ENCODE assay signal across 14 cellular contexts in genomic region chr6:170385506-170385905, GRCh38.
DNase-seq lines count a peak whose midpoint lies in the region; ATAC-seq and TF ChIP-seq lines count a peak whose summit lies in the region.
"Had no signal": no experiment of that assay in that cellular context is flagged by ENCODE, and none has a peak within 500 bp of the region (broad histone marks: within the 10 kb centered on the region; RNA-seq: fewer than 3 reads in every experiment).

No MANE protein-coding gene starts in this region.

- H3K9me3 ChIP-seq in heart left ventricle (no peaks in the 10 kb centered on the region), right atrium auricular region (no peaks in the 10 kb centered on the region), T-helper 17 cell (ENCODE audit: control insufficient read depth, low read length, poor library complexity, severe bottlenecking) (no peaks in the 10 kb centered on the region), endodermal cell (ENCODE audit: control insufficient read depth, low read length) (no peaks in the 10 kb centered on the region)
- H3K9me3 ChIP-seq: BE2C, Caco-2, HAP-1 had no signal

- peaks cover 0 to 42% (median 32%) of the 10 kb centered on the region in 9 donors for H3K36me3 ChIP-seq in heart left ventricle
- peaks cover 8% of the 10 kb centered on the region for H3K36me3 ChIP-seq in right atrium auricular region
- peaks cover 13% of the 10 kb centered on the region for H3K36me3 ChIP-seq in endodermal cell (ENCODE audit: control insufficient read depth, insufficient read depth, low read length)

- H3K4me3 ChIP-seq in heart left ventricle = no peak overlapping the region
- H3K4me3 ChIP-seq in right atrium auricular region = no peak overlapping the region
- no peak overlapping the region for H3K4me3 ChIP-seq in endodermal cell (ENCODE audit: low read length)
- H3K4me3 ChIP-seq: GM23248, HAP-1 had no signal

- no peak overlapping the region for H3K4me3 Mint-ChIP-seq in T-helper 17 cell
- H3K4me3 Mint-ChIP-seq in endodermal cell = no peak overlapping the region
- no peak overlapping the region for H3K4me3 Mint-ChIP-seq in stimulated activated effector memory CD8-positive, alpha-beta T cell treated with anti-CD3 and anti-CD28 coated beads, Interleukin-12 subunit alpha, Interleukin-12 subunit beta, amount 100 ng/mL, for 72 hours
- H3K4me3 Mint-ChIP-seq: CD4-positive, CD25-positive, alpha-beta regulatory T cell had no signal

- peak overlapping the region; percentile 21 for H3K27ac Mint-ChIP-seq in T-helper 17 cell
- H3K27ac Mint-ChIP-seq in endodermal cell = no peak overlapping the region
- peak overlapping the region; percentile 50 for H3K27ac Mint-ChIP-seq in stimulated activated effector memory CD8-positive, alpha-beta T cell treated with anti-CD3 and anti-CD28 coated beads, Interleukin-12 subunit alpha, Interleukin-12 subunit beta, amount 100 ng/mL, for 72 hours

- H3K27me3 ChIP-seq in heart left ventricle (no peaks in the 10 kb centered on the region), right atrium auricular region (no peaks in the 10 kb centered on the region), endodermal cell (ENCODE audit: control insufficient read depth, insufficient read depth, low read length, poor library complexity, severe bottlenecking) (no peaks in the 10 kb centered on the region)
- H3K27me3 ChIP-seq: BE2C had no signal

- TF ChIP-seq POLR2A in heart left ventricle (IDR thresholded peaks at IDR 0.05) = no peak

- H3K4me1 ChIP-seq in heart left ventricle (peaks cover 0 to 10% (median 6%) of the 10 kb centered on the region in 12 donors), right atrium auricular region (peaks cover 0 to 9% of the 10 kb centered on the region in 2 donors), endodermal cell (ENCODE audit: control insufficient read depth, insufficient read depth, low read length) (peaks cover 5% of the 10 kb centered on the region)
- H3K4me1 ChIP-seq: Caco-2, HAP-1 had no signal

- H3K27me3 Mint-ChIP-seq in T-helper 17 cell (no peaks in the 10 kb centered on the region), endodermal cell (ENCODE audit: insufficient read depth) (no peaks in the 10 kb centered on the region)
- H3K27me3 Mint-ChIP-seq: CD4-positive, CD25-positive, alpha-beta regulatory T cell had no signal

- H3K4me1 Mint-ChIP-seq in T-helper 17 cell (no peaks in the 10 kb centered on the region), endodermal cell (peaks cover 12% of the 10 kb centered on the region)
- no peaks in the 10 kb centered on the region for H3K4me1 Mint-ChIP-seq in stimulated activated effector memory CD8-positive, alpha-beta T cell treated with anti-CD3 and anti-CD28 coated beads, Interleukin-12 subunit alpha, Interleukin-12 subunit beta, amount 100 ng/mL, for 72 hours

- H3K9ac ChIP-seq in endodermal cell (ENCODE audit: extremely low read depth, low read length, poor library complexity, severe bottlenecking) = no peak overlapping the region
- H3K9ac ChIP-seq: GM23248 had no signal

- H3K36me3 Mint-ChIP-seq in T-helper 17 cell (ENCODE audit: low read depth) (no peaks in the 10 kb centered on the region), endodermal cell (ENCODE audit: low read depth) (peaks cover 23% of the 10 kb centered on the region)
- peaks cover 21% of the 10 kb centered on the region for H3K36me3 Mint-ChIP-seq in stimulated activated effector memory CD8-positive, alpha-beta T cell treated with anti-CD3 and anti-CD28 coated beads, Interleukin-12 subunit alpha, Interleukin-12 subunit beta, amount 100 ng/mL, for 72 hours

- no peaks in the 10 kb centered on the region for H3K9me3 Mint-ChIP-seq in endodermal cell
- H3K9me3 Mint-ChIP-seq in stimulated activated effector memory CD8-positive, alpha-beta T cell treated with anti-CD3 and anti-CD28 coated beads, Interleukin-12 subunit alpha, Interleukin-12 subunit beta, amount 100 ng/mL, for 72 hours = no peaks in the 10 kb centered on the region
- H3K9me3 Mint-ChIP-seq: CD4-positive, CD25-positive, alpha-beta regulatory T cell had no signal

- DNase-seq in heart left ventricle = no peak
- DNase-seq in right atrium auricular region (ENCODE audit: low spot score) = no peak
- no peak for DNase-seq in T-helper 17 cell
- DNase-seq in endodermal cell = no peak
- no peak for DNase-seq in stimulated activated effector memory CD8-positive, alpha-beta T cell treated with anti-CD3 and anti-CD28 coated beads, Interleukin-12 subunit alpha, Interleukin-12 subunit beta, amount 100 ng/mL, for 72 hours (ENCODE audit: low spot score in 2 of 2)
- no peak for DNase-seq in NCI-H82 (lab: John Stamatoyannopoulos, UW)
- no peak for DNase-seq in NCI-H748 treated with DMSO at 0.1 percent for 48 hours (lab: John Stamatoyannopoulos, UW)
- DNase-seq: ACHN; BE2C; C1 segment of cervical spinal cord; Caco-2; CD4-positive, CD25-positive, alpha-beta regulatory T cell; GM23248 had no signal

- H3K27ac ChIP-seq in heart left ventricle (no peak overlapping the region), right atrium auricular region (no peak overlapping the region), endodermal cell (ENCODE audit: low read depth, low read length) (no peak overlapping the region)
- H3K27ac ChIP-seq: GM23248 had no signal

- WGBS in heart left ventricle, 4 donors = 50 to 72% (median 62%) methylated on average over 5 of the region's 5 CpGs
- WGBS in endodermal cell (ENCODE audit: insufficient coverage in 1 of 2, insufficient read length in 1 of 2), 2 experiments = 92 to 100% methylated on average over 2 to 5 of the region's 5 CpGs

- TF ChIP-seq CTCF in heart left ventricle (IDR thresholded peaks at IDR 0.05) (no peak), right atrium auricular region (IDR thresholded peaks at IDR 0.05) (no peak), endodermal cell (conservative IDR thresholded peaks at IDR 0.05) (peak; percentile 21)

- ATAC-seq in heart left ventricle = peak; percentile 31 to 68 (median 45)
- ATAC-seq in T-helper 17 cell = no peak
- ATAC-seq in stimulated activated effector memory CD8-positive, alpha-beta T cell treated with anti-CD3 and anti-CD28 coated beads, Interleukin-12 subunit alpha, Interleukin-12 subunit beta, amount 100 ng/mL, for 72 hours = no peak

- intact Hi-C loops in heart left ventricle (cut with DNase I) = loop anchor here in 1 of 10 donors (10.0 kb wide), 1 partner anchor 551 kb away; no protein-coding TSS in a partner anchor

Comparison
In these comparisons a context has a peak if more than half of its experiments do, and no peak if none do; other contexts are left out.
1. ATAC-seq: peak in heart left ventricle (4 of 4); none in T-helper 17 cell (single experiment) and stimulated activated effector memory CD8-positive, alpha-beta T cell treated with anti-CD3 and anti-CD28 coated beads, Interleukin-12 subunit alpha, Interleukin-12 subunit beta, amount 100 ng/mL, for 72 hours (single experiment).